ENCODE assay signal across 8 cellular contexts in genomic region chr7:73667344-73668102, GRCh38. TPM values are rescaled to one million over a fixed set of nuclear protein-coding genes. Genes with fewer than 3 reads are reported as not detected.
DNase-seq lines count a peak whose midpoint lies in the region; ATAC-seq and TF ChIP-seq lines count a peak whose summit lies in the region.

Gene VPS37D (plus strand): TSS chr7:73667831. CDS start chr7:73667959, 128 bp downstream.

- POLR2A ChIA-PET in activated CD4-positive, alpha-beta T cell treated with anti-CD3 and anti-CD28 coated beads, Interleukin-2, amount 10 ng/mL, durations not matched to agents 7 days and 5 days (lab: Charles Lee), result no interaction called here

- 20% methylated on average over 14 of the region's 79 CpGs for WGBS in right lobe of liver (ENCODE audit: insufficient coverage, low coverage, low lambda C conversion rate, missing lambda C conversion rate)

- peaks cover 35% of the 10 kb centered on the region for H3K27me3 Mint-ChIP-seq in activated CD4-positive, alpha-beta T cell treated with anti-CD3 and anti-CD28 coated beads, Interleukin-2, amount 10 ng/mL, durations not matched to agents 7 days and 5 days

- peak; percentile 48 for TF ChIP-seq CTCF in AG09319 (IDR thresholded peaks at IDR 0.05; ENCODE audit: low read depth, low read length)
- peak; percentile 64 to 99 (median 75) for TF ChIP-seq CTCF in right lobe of liver (IDR thresholded peaks at IDR 0.05)

- DNase-seq in AG09319 (ENCODE audit: extremely low read depth, low read depth) (peak; percentile 71), NCI-H446 treated with DMSO at 0.1 percent for 48 hours (lab: John Stamatoyannopoulos, UW) (peak; percentile 5), dermis blood vessel endothelial cell (peak; percentile 87), right lobe of liver (peak; percentile 94 to 95 (median 94))
- peak; percentile 93 for DNase-seq in activated CD4-positive, alpha-beta T cell treated with anti-CD3 and anti-CD28 coated beads, Interleukin-2, amount 10 ng/mL, durations not matched to agents 7 days and 5 days
- DNase-seq in stimulated activated CD4-positive, alpha-beta T cell treated with anti-CD3 and anti-CD28 coated beads, Interleukin-4, amount 100 ng/mL, for 1 hour, result peak; percentile 94

- H3K27me3 ChIP-seq in right lobe of liver, result no peaks in the 10 kb centered on the region

- H3K9me3 Mint-ChIP-seq in activated CD4-positive, alpha-beta T cell treated with anti-CD3 and anti-CD28 coated beads, Interleukin-2, amount 10 ng/mL, durations not matched to agents 7 days and 5 days, result peaks cover 7% of the 10 kb centered on the region

- peaks cover 11% of the 10 kb centered on the region for H3K4me1 Mint-ChIP-seq in activated CD4-positive, alpha-beta T cell treated with anti-CD3 and anti-CD28 coated beads, Interleukin-2, amount 10 ng/mL, durations not matched to agents 7 days and 5 days

- H3K4me1 ChIP-seq in right lobe of liver, result peaks cover 0 to 10% (median under 1%) of the 10 kb centered on the region in 4 donors

- H3K9me3 ChIP-seq in right lobe of liver, result no peaks in the 10 kb centered on the region

- H3K4me3 Mint-ChIP-seq in activated CD4-positive, alpha-beta T cell treated with anti-CD3 and anti-CD28 coated beads, Interleukin-2, amount 10 ng/mL, durations not matched to agents 7 days and 5 days, result peak within 1 kb of the TSS; percentile 72

- intact Hi-C loops in right lobe of liver (cut with DNase I), result no loop called here

- H3K36me3 Mint-ChIP-seq in activated CD4-positive, alpha-beta T cell treated with anti-CD3 and anti-CD28 coated beads, Interleukin-2, amount 10 ng/mL, durations not matched to agents 7 days and 5 days (ENCODE audit: low read depth), result no peaks in the 10 kb centered on the region

- no peak within 1 kb of the TSS for H3K27ac ChIP-seq in right lobe of liver

- CTCF ChIA-PET in activated CD4-positive, alpha-beta T cell treated with anti-CD3 and anti-CD28 coated beads, Interleukin-2, amount 10 ng/mL, durations not matched to agents 7 days and 5 days (lab: Charles Lee), result interaction anchor here (0.6 to 1.9 kb wide), 15 partner anchors 9 to 128 kb away, joined by 3 to 8 read pairs (median 3); partner anchors contain the start of gene ABHD11

- H3K27ac Mint-ChIP-seq in activated CD4-positive, alpha-beta T cell treated with anti-CD3 and anti-CD28 coated beads, Interleukin-2, amount 10 ng/mL, durations not matched to agents 7 days and 5 days, result peak within 1 kb of the TSS; percentile 42

- no peaks in the 10 kb centered on the region for H3K36me3 ChIP-seq in right lobe of liver

- peak within 1 kb of the TSS; percentile 23 to 60 (median 49) for H3K4me3 ChIP-seq in right lobe of liver

- no peak for TF ChIP-seq POLR2A in right lobe of liver (IDR thresholded peaks at IDR 0.05)

- ATAC-seq in GM18907 (IDR thresholded peaks at IDR 0.05; ENCODE audit: unreplicated experiment) (peak; percentile 87), HG03175 (IDR thresholded peaks at IDR 0.05; ENCODE audit: unreplicated experiment) (peak; percentile 91), right lobe of liver (peak; percentile 89 to 96 (median 92))

RNA-seq across cellular contexts. Expression of gene VPS37D, which starts in this region (rescaled TPM):
- total RNA-seq in activated CD4-positive, alpha-beta T cell treated with anti-CD3 and anti-CD28 coated beads, Interleukin-2, amount 10 ng/mL, durations not matched to agents 7 days and 5 days, result under 1 TPM in 1 of 2 experiments, not detected in 1; 0.25 TPM
- total RNA-seq in dermis blood vessel endothelial cell (2.5 and 5.4 TPM in 2 replicates), right lobe of liver (1 to 10 TPM; 1.2 to 3.0 (median 2.2) TPM)

Comparison
In these comparisons a context has a peak if more than half of its experiments do, and no peak if none do; other contexts are left out.
1. Peak in DNase-seq in activated CD4-positive, alpha-beta T cell treated with anti-CD3 and anti-CD28 coated beads, Interleukin-2, amount 10 ng/mL, durations not matched to agents 7 days and 5 days; RNA of the gene not detected or under 1 TPM.
2. DNase-seq: peak in every context shown above with its lines; median percentile 94 in right lobe of liver; 94 in stimulated activated CD4-positive, alpha-beta T cell treated with anti-CD3 and anti-CD28 coated beads, Interleukin-4, amount 100 ng/mL, for 1 hour; 93 in activated CD4-positive, alpha-beta T cell treated with anti-CD3 and anti-CD28 coated beads, Interleukin-2, amount 10 ng/mL, durations not matched to agents 7 days and 5 days; 87 in dermis blood vessel endothelial cell; 71 in AG09319; 5 in NCI-H446 treated with DMSO at 0.1 percent for 48 hours.